In the genomic region with DNA sequence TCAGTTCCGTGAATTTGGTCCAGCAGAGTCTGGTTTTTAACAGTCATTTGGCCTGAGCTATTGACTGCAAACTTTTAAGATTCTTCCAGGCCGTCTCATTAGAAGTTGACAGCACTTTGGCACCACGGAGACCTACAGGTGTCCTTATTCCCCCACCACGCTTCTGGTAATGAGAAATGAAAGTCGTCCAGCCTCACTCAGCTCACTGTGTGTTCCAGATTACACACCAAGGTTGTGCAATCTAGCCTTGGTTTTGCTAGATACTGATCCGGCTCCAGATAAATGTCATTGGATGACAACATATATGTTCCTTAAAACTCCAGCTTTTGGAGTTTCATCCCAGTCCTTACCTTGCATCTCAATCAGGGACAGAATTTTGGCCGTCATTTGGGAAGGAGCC, we compare ENCODE assay signal across 14 cellular contexts.
DNase-seq lines count a peak whose midpoint lies in the region; ATAC-seq and TF ChIP-seq lines count a peak whose summit lies in the region.
"Had no signal": no experiment of that assay in that cellular context is flagged by ENCODE, and none has a peak within 500 bp of the region (broad histone marks: within the 10 kb centered on the region; RNA-seq: fewer than 3 reads in every experiment).

No MANE protein-coding gene starts in this region.

- H3K9me3 ChIP-seq in right cardiac atrium (ENCODE audit: control insufficient read depth, low read length), result no peaks in the 10 kb centered on the region
- H3K9me3 ChIP-seq in stomach, result no peaks in the 10 kb centered on the region

- H3K4me3 ChIP-seq in right cardiac atrium (ENCODE audit: low read length) (no peak overlapping the region), stomach (no peak overlapping the region)

- DNase-seq in amniotic epithelial cell (ENCODE audit: low read depth), result peak; percentile 85
- no peak for DNase-seq in right cardiac atrium
- no peak for DNase-seq in stomach
- DNase-seq in effector CD4-positive, alpha-beta T cell, result no peak
- DNase-seq in SW480 (ENCODE audit: low spot score), result no peak
- DNase-seq: activated B cell treated with CpG ODN at 0.5 μM for 24 hours, activated gamma-delta T cell, GOT3, mesendoderm, NCI-H1436 treated with DMSO at 0.1 percent for 48 hours, SW 1271 had no signal

- no peak for TF ChIP-seq RAD21 in Ishikawa (IDR thresholded peaks at IDR 0.05; ENCODE audit: low read depth)

- TF ChIP-seq POLR2A in stomach (IDR thresholded peaks at IDR 0.05), result no peak

- H3K36me3 ChIP-seq in stomach, result no peaks in the 10 kb centered on the region

- ATAC-seq in right cardiac atrium (no peak), HG03342 (IDR thresholded peaks at IDR 0.05; ENCODE audit: unreplicated experiment) (no peak)

- peak overlapping the region; percentile 19 for H3K27ac ChIP-seq in right cardiac atrium (ENCODE audit: low read length)
- H3K27ac ChIP-seq in stomach, result peak overlapping the region in 3 of 5 donors; percentile 77 to 83 (median 81)
- H3K27ac ChIP-seq: C4-2B had no signal

- 65% methylated on average over 7 of the region's 7 CpGs for WGBS in right cardiac atrium
- WGBS in stomach, 5 donors, result 54 to 83% (median 76%) methylated on average over 7 of the region's 7 CpGs

- TF ChIP-seq EP300 in Ishikawa (IDR thresholded peaks at IDR 0.05; ENCODE audit: borderline replicate concordance) (no peak), stomach (IDR thresholded peaks at IDR 0.05) (no peak)

- H3K4me1 ChIP-seq in right cardiac atrium (ENCODE audit: control insufficient read depth, insufficient read depth, low read length), result peaks cover 23% of the 10 kb centered on the region
- H3K4me1 ChIP-seq in stomach, result peaks cover 43 to 85% (median 57%) of the 10 kb centered on the region in 4 donors

- TF ChIP-seq CTCF in stomach (IDR thresholded peaks at IDR 0.05), result no peak

- H3K27me3 ChIP-seq in right cardiac atrium (ENCODE audit: control insufficient read depth, insufficient read depth) (no peaks in the 10 kb centered on the region), stomach (no peaks in the 10 kb centered on the region)

- intact Hi-C loops in right cardiac atrium (cut with DNase I) (no loop called here), stomach (cut with DNase I; ENCODE audit: low total_unique reads) (no loop called here)

TF ChIP-seq in Ishikawa, 13 proteins besides CTCF, POLR2A, EP300 and RAD21:
- no peak for TF ChIP-seq FOXM1 (IDR thresholded peaks at IDR 0.05; ENCODE audit: borderline replicate concordance, low read depth)
- TF ChIP-seq CEBPB (IDR thresholded peaks at IDR 0.05), result 0 out of 2 replicates have a peak, but pooled peaks have one; percentile 6
- TF ChIP-seq ZBTB7A (IDR thresholded peaks at IDR 0.05; ENCODE audit: low read depth), result no peak
TF ChIP-seq in Ishikawa: peak in this region for 1.
